ENCODE assay signal across 14 cellular contexts in the genomic region with DNA sequence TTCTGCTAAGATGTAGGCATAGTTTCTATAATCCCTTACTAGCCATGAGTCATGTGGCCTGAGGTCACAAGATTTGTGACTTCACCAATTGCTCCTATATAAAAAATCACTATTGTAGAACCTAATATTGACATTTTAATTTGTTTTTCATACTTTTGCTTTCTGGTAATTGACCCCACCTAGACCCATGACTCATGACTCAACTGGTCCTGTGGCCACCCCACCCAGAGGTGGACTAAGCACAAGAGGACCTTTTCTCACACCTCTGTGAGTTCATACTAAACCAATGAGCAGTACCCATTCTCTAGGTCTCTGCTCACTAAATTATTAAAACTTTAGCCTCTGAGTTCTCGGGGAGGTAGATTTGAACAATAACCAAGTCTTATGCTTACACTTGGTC.
DNase-seq lines count a peak whose midpoint lies in the region; TF ChIP-seq lines count a peak whose summit lies in the region.
"Had no signal": no experiment of that assay in that cellular context is flagged by ENCODE, and none has a peak within 500 bp of the region (broad histone marks: within the 10 kb centered on the region; RNA-seq: fewer than 3 reads in every experiment).

No MANE protein-coding gene starts in this region.

- H3K27ac ChIP-seq in stomach: peak overlapping the region in 2 of 5 donors; percentile 16 to 63
- no peak overlapping the region for H3K27ac ChIP-seq in brain microvascular endothelial cell
- no peak overlapping the region for H3K27ac ChIP-seq in mesenchymal stem cell (ENCODE audit: low read length, poor library complexity, severe bottlenecking)
- H3K27ac ChIP-seq: 22Rv1; BLaER1 treated with 17β-estradiol and CSF1 and Interleukin-3, amounts not matched to agents 10 nM and 100 nM had no signal

- H2BK12ac ChIP-seq in mesenchymal stem cell (ENCODE audit: low read length in 2 of 2): no peak overlapping the region

- H3K4me1 ChIP-seq in stomach (no peaks in the 10 kb centered on the region), mesenchymal stem cell (ENCODE audit: control insufficient read depth, insufficient read depth, low read depth, low read length) (no peaks in the 10 kb centered on the region)
- H3K4me1 ChIP-seq: BLaER1 treated with 17β-estradiol and CSF1 and Interleukin-3, amounts not matched to agents 10 nM and 100 nM; HAP-1 had no signal

- TF ChIP-seq EP300 in stomach (IDR thresholded peaks at IDR 0.05): no peak

- H3K79me1 ChIP-seq in mesenchymal stem cell (replicated peaks; ENCODE audit: low read length, poor library complexity, severe bottlenecking): no peaks in the 10 kb centered on the region

- no peak overlapping the region for H2BK15ac ChIP-seq in mesenchymal stem cell (ENCODE audit: low read depth, poor library complexity, severe bottlenecking)

- H3K4me3 ChIP-seq in stomach: no peak overlapping the region
- H3K4me3 ChIP-seq in brain microvascular endothelial cell (ENCODE audit: low read depth, low read length): no peak overlapping the region
- H3K4me3 ChIP-seq in mesenchymal stem cell (ENCODE audit: insufficient read depth in 1 of 2, low read depth in 1 of 2, low read length in 2 of 2): no peak overlapping the region
- H3K4me3 ChIP-seq: BLaER1 treated with 17β-estradiol and CSF1 and Interleukin-3, amounts not matched to agents 10 nM and 100 nM; HAP-1 had no signal

- WGBS in stomach, 5 donors: 72 to 94% (median 89%) methylated on average over 1 of the region's 1 CpG
- 100% methylated on average over 1 of the region's 1 CpG for WGBS in mesenchymal stem cell

- H2BK120ac ChIP-seq in mesenchymal stem cell (ENCODE audit: low read depth, low read length): no peak overlapping the region

- no peak overlapping the region for H3K18ac ChIP-seq in mesenchymal stem cell (ENCODE audit: low read depth in 1 of 2, low read length in 2 of 2)

- TF ChIP-seq POLR2A in stomach (IDR thresholded peaks at IDR 0.05): no peak

- H3K9me3 ChIP-seq in stomach: peaks cover 0 to 17% (median 0%) of the 10 kb centered on the region in 4 donors
- peaks cover 9% of the 10 kb centered on the region for H3K9me3 ChIP-seq in mesenchymal stem cell (ENCODE audit: control insufficient read depth, low read length)
- H3K9me3 ChIP-seq: BLaER1 treated with 17β-estradiol and CSF1 and Interleukin-3, amounts not matched to agents 10 nM and 100 nM; HAP-1 had no signal

- H3K23ac ChIP-seq in mesenchymal stem cell (ENCODE audit: low read length in 2 of 2): no peak overlapping the region

- H4K8ac ChIP-seq in mesenchymal stem cell (ENCODE audit: low read length): no peak overlapping the region

- H3K27me3 ChIP-seq in stomach: no peaks in the 10 kb centered on the region
- H3K27me3 ChIP-seq in brain microvascular endothelial cell (replicated peaks): no peaks in the 10 kb centered on the region
- no peaks in the 10 kb centered on the region for H3K27me3 ChIP-seq in mesenchymal stem cell (ENCODE audit: control insufficient read depth in 1 of 2, insufficient read depth in 1 of 2, low read length in 2 of 2)
- H3K27me3 ChIP-seq: BLaER1 treated with 17β-estradiol and CSF1 and Interleukin-3, amounts not matched to agents 10 nM and 100 nM had no signal

- no peak overlapping the region for H4K91ac ChIP-seq in mesenchymal stem cell (ENCODE audit: low read length)

- no peak overlapping the region for H3K4me2 ChIP-seq in mesenchymal stem cell (ENCODE audit: low read length, poor library complexity, severe bottlenecking)
- H3K4me2 ChIP-seq: BLaER1 treated with 17β-estradiol and CSF1 and Interleukin-3, amounts not matched to agents 10 nM and 100 nM had no signal

- H3K14ac ChIP-seq in mesenchymal stem cell (ENCODE audit: low read length in 2 of 2): no peak overlapping the region

- peak; percentile 3 for DNase-seq in DMS53 (lab: John Stamatoyannopoulos, UW)
- no peak for DNase-seq in DMS53 treated with DMSO at 0.1 percent for 48 hours (lab: John Stamatoyannopoulos, UW; ENCODE audit: unreplicated experiment)
- DNase-seq in T1000 (lab: John Stamatoyannopoulos, UW): peak; percentile 32
- DNase-seq in kidney tubule cell (ENCODE audit: low spot score): peak; percentile 44
- peak; percentile 25 for DNase-seq in stomach
- no peak for DNase-seq in brain microvascular endothelial cell
- no peak for DNase-seq in mesenchymal stem cell
- DNase-seq in NCI-H526 treated with DMSO at 0.1 percent for 48 hours (lab: John Stamatoyannopoulos, UW): no peak
- DNase-seq: CD4-positive, CD25-positive, alpha-beta regulatory T cell; DMS79; HFFc6 had no signal

- intact Hi-C loops in stomach (cut with DNase I; ENCODE audit: low total_unique reads): no loop called here

- no peak overlapping the region for H2AFZ ChIP-seq in mesenchymal stem cell (ENCODE audit: low read depth, low read length)

- in situ Hi-C loops in brain microvascular endothelial cell (cut with HindIII; ENCODE audit: low pct_ligation_motif_present, low sequenced_read_pairs): no loop called here

- H2BK5ac ChIP-seq in mesenchymal stem cell (ENCODE audit: low read depth, low read length, poor library complexity, severe bottlenecking): no peak overlapping the region

- TF ChIP-seq CTCF in stomach (IDR thresholded peaks at IDR 0.05): no peak
- TF ChIP-seq CTCF in brain microvascular endothelial cell (IDR thresholded peaks at IDR 0.05; ENCODE audit: low read depth, low read length, missing control alignments): no peak

- no peak overlapping the region for H2AK5ac ChIP-seq in mesenchymal stem cell (ENCODE audit: low read length, severe bottlenecking)

- H3K4ac ChIP-seq in mesenchymal stem cell (ENCODE audit: low read depth in 1 of 2, low read length in 2 of 2): no peak overlapping the region

- H3K36me3 ChIP-seq in stomach: no peaks in the 10 kb centered on the region
- no peaks in the 10 kb centered on the region for H3K36me3 ChIP-seq in brain microvascular endothelial cell (replicated peaks)
- H3K36me3 ChIP-seq in mesenchymal stem cell (ENCODE audit: control insufficient read depth in 1 of 2, insufficient read depth in 2 of 2, low read depth in 1 of 2, low read length in 2 of 2): no peaks in the 10 kb centered on the region
- H3K36me3 ChIP-seq: BLaER1 treated with 17β-estradiol and CSF1 and Interleukin-3, amounts not matched to agents 10 nM and 100 nM; HAP-1 had no signal

- H3K9ac ChIP-seq in mesenchymal stem cell (ENCODE audit: low read length): no peak overlapping the region
- H3K9ac ChIP-seq: BLaER1 treated with 17β-estradiol and CSF1 and Interleukin-3, amounts not matched to agents 10 nM and 100 nM had no signal

Comparison
In these comparisons a context has a peak if more than half of its experiments do, and no peak if none do; other contexts are left out.
1. DNase-seq: peak in DMS53 (single experiment), T1000 (single experiment), kidney tubule cell (single experiment) and stomach (single experiment); none in DMS53 treated with DMSO at 0.1 percent for 48 hours (single experiment), brain microvascular endothelial cell (single experiment), mesenchymal stem cell (single experiment) and NCI-H526 treated with DMSO at 0.1 percent for 48 hours (single experiment).